Comparison of ENCODE assay signal across 8 cellular contexts in the genomic region with DNA sequence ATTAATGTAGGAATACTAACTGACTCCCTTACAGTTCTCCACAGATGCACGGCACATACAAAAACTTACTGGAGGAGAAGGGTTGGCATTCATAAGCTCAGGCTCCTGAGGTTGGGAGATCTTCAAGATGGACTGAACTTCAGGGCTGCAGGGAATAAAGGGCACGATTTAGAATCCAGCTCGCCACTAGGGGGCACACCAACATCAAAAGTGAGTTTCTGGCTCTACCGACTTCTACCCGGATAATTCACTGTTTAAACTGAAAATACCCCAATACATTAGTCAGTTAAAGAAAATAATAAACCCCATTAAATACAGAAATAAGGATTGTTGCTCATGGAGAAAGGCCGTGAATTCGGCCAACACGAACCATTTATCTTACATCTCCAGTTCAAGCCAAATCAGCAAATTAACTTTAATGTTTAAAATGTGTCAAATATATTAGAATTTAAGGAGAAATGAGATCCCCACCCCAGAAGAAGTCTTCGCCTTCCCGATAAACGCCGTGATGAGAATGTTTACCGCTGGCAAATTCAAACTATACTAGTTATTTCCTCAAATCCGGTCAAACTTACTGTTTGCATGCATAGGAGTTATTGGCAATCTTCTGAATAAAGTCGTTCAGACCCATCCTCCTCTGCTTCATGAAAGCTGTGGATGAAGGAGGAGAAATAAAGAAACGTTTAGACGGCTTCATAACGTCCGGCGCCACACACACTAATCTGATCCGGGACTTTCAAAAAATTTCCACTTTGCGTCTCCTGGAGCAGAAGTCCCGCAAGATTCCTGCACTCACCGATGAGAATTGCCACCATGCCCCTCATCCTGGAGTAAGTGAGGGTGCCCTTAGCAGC.
A peak's percentile ranks its signal among the peaks of the same experiment; 100 is the strongest.
DNase-seq lines count a peak whose midpoint lies in the region; ATAC-seq and TF ChIP-seq lines count a peak whose summit lies in the region.

No MANE protein-coding gene starts in this region.

- ATAC-seq in GM21390 (IDR thresholded peaks at IDR 0.05; ENCODE audit: unreplicated experiment), result peak; percentile 30
- ATAC-seq in activated naive CD8-positive, alpha-beta T cell treated with anti-CD3 and anti-CD28 coated beads, Interleukin-2, amount 10 ng/mL, durations not matched to agents 7 days and 5 days (ENCODE audit: low read depth), result peak; percentile 28
- ATAC-seq in Right ventricle myocardium inferior, result peak; percentile 32
- ATAC-seq in thoracic aorta (ENCODE audit: insufficient number of reproducible peaks, low FRiP score, low read depth), result peak; percentile 23

- DNase-seq in AG09309 (ENCODE audit: low read depth) (peak; percentile 66), NCI-H1092 treated with DMSO at 0.1 percent for 48 hours (lab: John Stamatoyannopoulos, UW) (peak; percentile 79), SKM-1 treated with dmso at 0.1 percent for 144 hours (lab: John Stamatoyannopoulos, UW; ENCODE audit: unreplicated experiment) (peak; percentile 71), Right ventricle myocardium inferior (ENCODE audit: missing footprints) (peak; percentile 79), ovary (peak; percentile 83 to 91 (median 91)), thoracic aorta (ENCODE audit: low spot score) (peak; percentile 43)
- peak; percentile 82 for DNase-seq in activated naive CD8-positive, alpha-beta T cell treated with anti-CD3 and anti-CD28 coated beads, Interleukin-2, amount 10 ng/mL, durations not matched to agents 7 days and 5 days

- peaks cover 56% of the 10 kb centered on the region for H3K4me1 Mint-ChIP-seq in activated naive CD8-positive, alpha-beta T cell treated with anti-CD3 and anti-CD28 coated beads, Interleukin-2, amount 10 ng/mL, durations not matched to agents 7 days and 5 days

- H3K9me3 ChIP-seq in ovary (no peaks in the 10 kb centered on the region), thoracic aorta (no peaks in the 10 kb centered on the region)

- H3K27ac ChIP-seq in ovary (peak overlapping the region; percentile 33 to 97), thoracic aorta (peak overlapping the region; percentile 99)

- intact Hi-C loops in Right ventricle myocardium inferior (cut with DNase I), result loop anchor here (1.0 kb wide), 4 partner anchors 168 to 708 kb away; no protein-coding TSS in a partner anchor
- intact Hi-C loops in ovary (cut with DNase I), result loop anchor here (2.0 to 10.0 kb wide), 6 partner anchors 341 to 708 kb away; no protein-coding TSS in a partner anchor

- peak overlapping the region; percentile 63 for H3K4me3 ChIP-seq in AG09309 (ENCODE audit: control insufficient read depth, low read depth, low read length)
- H3K4me3 ChIP-seq in ovary, result peak overlapping the region; percentile 86
- peak overlapping the region; percentile 90 for H3K4me3 ChIP-seq in thoracic aorta

- H3K27ac Mint-ChIP-seq in activated naive CD8-positive, alpha-beta T cell treated with anti-CD3 and anti-CD28 coated beads, Interleukin-2, amount 10 ng/mL, durations not matched to agents 7 days and 5 days, result peak overlapping the region; percentile 98

- POLR2A ChIA-PET in activated naive CD8-positive, alpha-beta T cell treated with anti-CD3 and anti-CD28 coated beads, Interleukin-2, amount 10 ng/mL, durations not matched to agents 7 days and 5 days (lab: Charles Lee), result interaction anchor here (0.6 to 1.6 kb wide), 6 partner anchors 262 to 1375 kb away, joined by 3 to 12 read pairs (median 4); a partner anchor contains a TSS

- H3K4me1 ChIP-seq in ovary (ENCODE audit: insufficient read depth) (peaks cover 7% of the 10 kb centered on the region), thoracic aorta (ENCODE audit: control insufficient read depth in 1 of 2, low read depth in 2 of 2) (peaks cover 3 to 67% of the 10 kb centered on the region in 2 donors)

- H3K9me3 Mint-ChIP-seq in activated naive CD8-positive, alpha-beta T cell treated with anti-CD3 and anti-CD28 coated beads, Interleukin-2, amount 10 ng/mL, durations not matched to agents 7 days and 5 days, result no peaks in the 10 kb centered on the region

- no peaks in the 10 kb centered on the region for H3K27me3 Mint-ChIP-seq in activated naive CD8-positive, alpha-beta T cell treated with anti-CD3 and anti-CD28 coated beads, Interleukin-2, amount 10 ng/mL, durations not matched to agents 7 days and 5 days

- TF ChIP-seq CTCF in AG09309 (IDR thresholded peaks at IDR 0.05; ENCODE audit: control insufficient read depth, insufficient read depth, low read depth, low read length, missing control alignments), result peak; percentile 67
- peak; percentile 54 to 90 (median 83) for TF ChIP-seq CTCF in ovary (IDR thresholded peaks at IDR 0.05)
- TF ChIP-seq CTCF in thoracic aorta (IDR thresholded peaks at IDR 0.05), result peak; percentile 81

- H3K36me3 Mint-ChIP-seq in activated naive CD8-positive, alpha-beta T cell treated with anti-CD3 and anti-CD28 coated beads, Interleukin-2, amount 10 ng/mL, durations not matched to agents 7 days and 5 days, result peaks cover 32% of the 10 kb centered on the region

- WGBS in ovary, 3 donors, result 0 to 1% (median 0%) methylated on average over 24 of the region's 24 CpGs

- H3K36me3 ChIP-seq in ovary (no peaks in the 10 kb centered on the region), thoracic aorta (peaks cover 30% of the 10 kb centered on the region)

- TF ChIP-seq EP300 in ovary (IDR thresholded peaks at IDR 0.05), result no peak

- TF ChIP-seq POLR2A in ovary (IDR thresholded peaks at IDR 0.05), result no peak

- no peaks in the 10 kb centered on the region for H3K27me3 ChIP-seq in ovary
- H3K27me3 ChIP-seq in thoracic aorta (replicated peaks; ENCODE audit: insufficient read depth), result no peaks in the 10 kb centered on the region

- H3K4me3 Mint-ChIP-seq in activated naive CD8-positive, alpha-beta T cell treated with anti-CD3 and anti-CD28 coated beads, Interleukin-2, amount 10 ng/mL, durations not matched to agents 7 days and 5 days, result peak overlapping the region; percentile 99

Comparison
In these comparisons a context has a peak if more than half of its experiments do, and no peak if none do; other contexts are left out.
1. Peak in every context shown above with its lines: DNase-seq, ATAC-seq, H3K4me3 ChIP-seq and H3K27ac ChIP-seq.